ENCODE assay signal across 8 cellular contexts in genomic region chr6:7468382-7469081, GRCh38.
A peak's percentile ranks its signal among the peaks of the same experiment; 100 is the strongest.
DNase-seq lines count a peak whose midpoint lies in the region; ATAC-seq and TF ChIP-seq lines count a peak whose summit lies in the region.

No MANE protein-coding gene starts in this region.

- H3K18ac ChIP-seq in trophoblast cell (ENCODE audit: low read length) = no peak overlapping the region

- H3K9me3 ChIP-seq in DND-41 (ENCODE audit: insufficient read depth, low read length, severe bottlenecking) (no peaks in the 10 kb centered on the region), trophoblast cell (ENCODE audit: insufficient read depth, low read depth, low read length) (no peaks in the 10 kb centered on the region)

- peak; percentile 48; the same call in 2 of the 3 replicates for ATAC-seq in DND-41 (ENCODE audit: insufficient read depth, low read depth)

- peaks cover 12% of the 10 kb centered on the region for H3K79me1 ChIP-seq in trophoblast cell (ENCODE audit: low read length)

- H3K4me3 ChIP-seq in DND-41 (ENCODE audit: low read depth in 1 of 2, low read length in 2 of 2) (no peak overlapping the region), trophoblast cell (ENCODE audit: low read depth, low read length) (no peak overlapping the region)

- H2AK5ac ChIP-seq in trophoblast cell (ENCODE audit: low read length) = no peak overlapping the region

- no peak overlapping the region for H3K4ac ChIP-seq in trophoblast cell (ENCODE audit: low read depth, low read length)

- H3K36me3 ChIP-seq in DND-41 (ENCODE audit: insufficient read depth, low read length) (no peaks in the 10 kb centered on the region), trophoblast cell (ENCODE audit: control insufficient read depth in 1 of 2, insufficient read depth in 2 of 2, low read length in 2 of 2) (no peaks in the 10 kb centered on the region)

- H4K91ac ChIP-seq in trophoblast cell (ENCODE audit: low read depth, low read length) = no peak overlapping the region

- H3K23ac ChIP-seq in trophoblast cell (ENCODE audit: low read length) = no peak overlapping the region

- no peak for TF ChIP-seq CTCF in DND-41 (IDR thresholded peaks at IDR 0.05; ENCODE audit: borderline replicate concordance, extremely low read depth, low read length, poor library complexity, severe bottlenecking)

- H3K4me2 ChIP-seq in DND-41 (ENCODE audit: insufficient read depth, low read length) = no peak overlapping the region
- no peak overlapping the region for H3K4me2 ChIP-seq in trophoblast cell (ENCODE audit: low read length)

- peak; percentile 6 for DNase-seq in DND-41
- DNase-seq in OCI-M2 (lab: John Stamatoyannopoulos, UW; ENCODE audit: unreplicated experiment) = peak; percentile 68
- DNase-seq in erythroblast (lab: John Stamatoyannopoulos, UW) = peak; percentile 91 to 92
- peak; percentile 50 to 76 for DNase-seq in trophoblast cell
- no peak for DNase-seq in GM19240 (ENCODE audit: insufficient read length, low spot score)
- no peak for DNase-seq in DMS53 treated with DMSO at 0.1 percent for 48 hours (lab: John Stamatoyannopoulos, UW; ENCODE audit: unreplicated experiment)
- DNase-seq in SHP77 (lab: John Stamatoyannopoulos, UW) = no peak
- no peak for DNase-seq in NCI-H1436 treated with DMSO at 0.1 percent for 48 hours (lab: John Stamatoyannopoulos, UW)

- no peak overlapping the region for H2BK5ac ChIP-seq in trophoblast cell (ENCODE audit: low read depth, low read length, poor library complexity)

- WGBS in trophoblast cell (ENCODE audit: extremely low coverage, insufficient coverage, insufficient read length) = no CpG with 5 or more reads among the region's 21 CpGs

- H3K79me2 ChIP-seq in DND-41 (ENCODE audit: insufficient read depth, low read length) (no peaks in the 10 kb centered on the region), trophoblast cell (ENCODE audit: control insufficient read depth, insufficient read depth, low read length, poor library complexity) (no peaks in the 10 kb centered on the region)

- H3K27ac ChIP-seq in DND-41 (ENCODE audit: low read length) = no peak overlapping the region
- no peak overlapping the region for H3K27ac ChIP-seq in trophoblast cell (ENCODE audit: low read depth, low read length)

- no peak overlapping the region for H4K12ac ChIP-seq in trophoblast cell (ENCODE audit: low read depth, low read length)

- no peaks in the 10 kb centered on the region for H3K4me1 ChIP-seq in DND-41 (ENCODE audit: insufficient read depth, low read length)
- H3K4me1 ChIP-seq in trophoblast cell (ENCODE audit: control insufficient read depth in 1 of 2, insufficient read depth in 2 of 2, low read length in 2 of 2) = peaks cover 10 to 16% of the 10 kb centered on the region in 2 experiments

- H2BK12ac ChIP-seq in trophoblast cell (ENCODE audit: low read length) = no peak overlapping the region

- H3K9ac ChIP-seq in DND-41 (ENCODE audit: low read depth, low read length) = no peak overlapping the region
- no peak overlapping the region for H3K9ac ChIP-seq in trophoblast cell (ENCODE audit: low read length)

- no peak overlapping the region for H4K8ac ChIP-seq in trophoblast cell (ENCODE audit: low read depth, low read length)

- H3K27me3 ChIP-seq in DND-41 (ENCODE audit: insufficient read depth, low read length, poor library complexity) (peaks cover 3% of the 10 kb centered on the region), trophoblast cell (ENCODE audit: insufficient read depth, low read length) (no peaks in the 10 kb centered on the region)

- no peak overlapping the region for H2BK120ac ChIP-seq in trophoblast cell (ENCODE audit: insufficient read depth, low read length, poor library complexity)

- H3K14ac ChIP-seq in trophoblast cell (ENCODE audit: low read length) = no peak overlapping the region

- no peaks in the 10 kb centered on the region for H4K20me1 ChIP-seq in DND-41 (ENCODE audit: insufficient read depth, low read length)

- no peak for TF ChIP-seq POLR2A in erythroblast (IDR thresholded peaks at IDR 0.05; ENCODE audit: low read length)

- H2AFZ ChIP-seq in DND-41 (ENCODE audit: low read depth, low read length) (no peak overlapping the region), trophoblast cell (ENCODE audit: insufficient read depth, low read length, poor library complexity) (peak overlapping the region; percentile 12)

Comparison
In these comparisons a context has a peak if more than half of its experiments do, and no peak if none do; other contexts are left out.
1. DNase-seq: peak in DND-41 (single experiment), OCI-M2 (single experiment), erythroblast (2 of 2) and trophoblast cell (2 of 2); none in GM19240 (single experiment), DMS53 treated with DMSO at 0.1 percent for 48 hours (single experiment), SHP77 (0 of 2) and NCI-H1436 treated with DMSO at 0.1 percent for 48 hours (single experiment).